In the genomic region with DNA sequence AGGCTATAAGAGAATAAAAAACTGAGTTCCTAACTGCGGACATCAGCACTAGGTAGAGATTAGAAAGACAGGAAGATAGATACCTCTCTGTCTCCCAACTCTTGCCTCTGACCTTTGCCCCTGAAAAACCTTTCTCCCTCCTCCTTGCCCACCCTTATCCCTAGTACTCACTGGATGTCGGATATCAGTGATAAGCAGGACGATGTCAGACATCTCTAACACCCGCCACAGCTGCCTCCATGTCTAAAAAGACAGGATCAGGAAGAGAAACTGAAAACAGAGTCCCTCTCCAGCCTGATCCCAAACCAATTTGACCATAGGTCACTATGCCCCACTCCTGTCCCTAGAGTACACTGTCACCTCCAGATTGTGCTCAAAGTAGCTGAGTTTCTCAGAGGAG, we compare ENCODE assay signal across 13 cellular contexts. TPM values are rescaled to one million over a fixed set of nuclear protein-coding genes. Genes with fewer than 3 reads are reported as not detected.
DNase-seq lines count a peak whose midpoint lies in the region; ATAC-seq and TF ChIP-seq lines count a peak whose summit lies in the region.
"Had no signal": no experiment of that assay in that cellular context is flagged by ENCODE, and none has a peak within 500 bp of the region (broad histone marks: within the 10 kb centered on the region; RNA-seq: fewer than 3 reads in every experiment).

No MANE protein-coding gene starts in this region.

- H3K27me3 Mint-ChIP-seq in activated naive CD8-positive, alpha-beta T cell, result no peaks in the 10 kb centered on the region
- H3K27me3 Mint-ChIP-seq in immature natural killer cell (ENCODE audit: low read depth in 3 of 3), result peaks cover 16 to 26% (median 17%) of the 10 kb centered on the region in 3 donors
- no peaks in the 10 kb centered on the region for H3K27me3 Mint-ChIP-seq in Calu3 (ENCODE audit: unreplicated experiment)

- H3K27me3 ChIP-seq in left ventricle myocardium inferior (ENCODE audit: low read depth) (no peaks in the 10 kb centered on the region), thoracic aorta (replicated peaks; ENCODE audit: insufficient read depth) (no peaks in the 10 kb centered on the region)
- H3K27me3 ChIP-seq: heart left ventricle had no signal

- H3K36me3 ChIP-seq in left ventricle myocardium inferior (peaks cover 49% of the 10 kb centered on the region), thoracic aorta (peaks cover 28% of the 10 kb centered on the region)

- peaks cover 16% of the 10 kb centered on the region for H3K36me3 Mint-ChIP-seq in activated naive CD8-positive, alpha-beta T cell
- peaks cover 16 to 39% (median 29%) of the 10 kb centered on the region in 3 donors for H3K36me3 Mint-ChIP-seq in immature natural killer cell
- H3K36me3 Mint-ChIP-seq in Calu3 (ENCODE audit: insufficient read depth, unreplicated experiment), result peaks cover 62% of the 10 kb centered on the region

- TF ChIP-seq CTCF in left ventricle myocardium inferior (IDR thresholded peaks at IDR 0.05; ENCODE audit: borderline replicate concordance), result no peak
- no peak for TF ChIP-seq CTCF in thoracic aorta (IDR thresholded peaks at IDR 0.05)
- TF ChIP-seq CTCF in Calu3 (IDR thresholded peaks at IDR 0.05; ENCODE audit: unreplicated experiment), result no peak

- peaks cover 33% of the 10 kb centered on the region for H3K4me1 Mint-ChIP-seq in activated naive CD8-positive, alpha-beta T cell (ENCODE audit: low read depth)
- peaks cover 29 to 35% of the 10 kb centered on the region in 2 donors for H3K4me1 Mint-ChIP-seq in immature natural killer cell
- peaks cover 21% of the 10 kb centered on the region for H3K4me1 Mint-ChIP-seq in Calu3 (ENCODE audit: low read depth, unreplicated experiment)

- no TSS peak for BruUV-seq in Calu3 (replicated peaks; lab: Mats Ljungman, UMichigan)

- H3K9me3 Mint-ChIP-seq in activated naive CD8-positive, alpha-beta T cell (ENCODE audit: low read depth), result no peaks in the 10 kb centered on the region
- H3K9me3 Mint-ChIP-seq in immature natural killer cell, result peaks cover 0 to 2% (median 0%) of the 10 kb centered on the region in 6 donors
- H3K9me3 Mint-ChIP-seq in Calu3 (ENCODE audit: low read depth, unreplicated experiment), result no peaks in the 10 kb centered on the region

- H3K9me3 ChIP-seq in left ventricle myocardium inferior (replicated peaks) (no peaks in the 10 kb centered on the region), thoracic aorta (no peaks in the 10 kb centered on the region)
- H3K9me3 ChIP-seq: heart left ventricle had no signal

- DNase-seq in left ventricle myocardium inferior (no peak), cardiac septum (ENCODE audit: low spot score) (no peak), immature natural killer cell (no peak), thoracic aorta (ENCODE audit: low spot score) (no peak), LoVo (ENCODE audit: low spot score) (no peak), Calu3 (no peak), Right ventricle myocardium inferior (ENCODE audit: missing footprints) (no peak)
- DNase-seq: heart left ventricle; NCI-H446; stimulated activated CD4-positive, alpha-beta T cell treated with anti-CD3 and anti-CD28 coated beads, Interleukin-15, amount 100 ng/mL, for 24 hours; stimulated activated naive CD4-positive, alpha-beta T cell treated with Interleukin-2 at 50 U/mL for 16 hours had no signal

- H3K4me3 Mint-ChIP-seq in activated naive CD8-positive, alpha-beta T cell, result peak overlapping the region; percentile 98
- H3K4me3 Mint-ChIP-seq in immature natural killer cell (peak overlapping the region; percentile 34 to 100 (median 98)), Calu3 (ENCODE audit: low read depth, unreplicated experiment) (no peak overlapping the region)

- peak overlapping the region; percentile 17 for H3K27ac Mint-ChIP-seq in activated naive CD8-positive, alpha-beta T cell
- H3K27ac Mint-ChIP-seq in immature natural killer cell (peak overlapping the region; percentile 98 to 100 (median 99)), Calu3 (ENCODE audit: unreplicated experiment) (no peak overlapping the region)

- intact Hi-C loops in left ventricle myocardium inferior (cut with micrococcal nuclease) (no loop called here), cardiac septum (cut with DNase I) (no loop called here), Calu3 (cut with micrococcal nuclease; ENCODE audit: unreplicated experiment) (no loop called here), Right ventricle myocardium inferior (cut with DNase I) (no loop called here)

- CTCF ChIA-PET in Calu3 (lab: Charles Lee), result no interaction called here

- H3K27ac ChIP-seq in left ventricle myocardium inferior (replicated peaks), result peak overlapping the region; percentile 98
- peak overlapping the region in 1 of 2 donors; percentile 98 for H3K27ac ChIP-seq in thoracic aorta
- H3K27ac ChIP-seq: C4-2B had no signal

- H3K4me3 ChIP-seq in left ventricle myocardium inferior, result peak overlapping the region; percentile 90
- peak overlapping the region; percentile 98 for H3K4me3 ChIP-seq in thoracic aorta

- ATAC-seq in thoracic aorta (ENCODE audit: insufficient number of reproducible peaks, low FRiP score, low read depth), result no peak
- ATAC-seq in Right ventricle myocardium inferior, result no peak
- ATAC-seq: heart left ventricle had no signal

- H3K4me1 ChIP-seq in left ventricle myocardium inferior, result peaks cover 50% of the 10 kb centered on the region
- peaks cover 13 to 22% of the 10 kb centered on the region in 2 donors for H3K4me1 ChIP-seq in thoracic aorta (ENCODE audit: control insufficient read depth in 1 of 2, low read depth in 2 of 2)

RNA-seq across cellular contexts. Expression of a gene that starts 1.9 kb away (rescaled TPM):
- total RNA-seq in left ventricle myocardium inferior, result 18.3 TPM
- total RNA-seq in cardiac septum, result 19.6 TPM
- 10 to 100 TPM; 32.6 to 38.6 (median 35.0) TPM for polyA plus RNA-seq in immature natural killer cell
- 10 to 100 TPM; 32.9 to 39.0 TPM for total RNA-seq in thoracic aorta
- 68.4 and 81.3 TPM in 2 replicates for total RNA-seq in Calu3 (2022)
- 18.3 TPM for total RNA-seq in Right ventricle myocardium inferior

RNA-seq across cellular contexts. Expression of a gene that starts 2.7 kb away (rescaled TPM):
- total RNA-seq in left ventricle myocardium inferior, result 2.0 TPM
- 3.2 TPM for total RNA-seq in cardiac septum
- polyA plus RNA-seq in immature natural killer cell, result 1 to 10 TPM; 1.0 to 9.0 (median 3.6) TPM
- 10 to 100 TPM in 1 of 2 donors, 1 to 10 TPM in 1; 4.2 to 10.4 TPM for total RNA-seq in thoracic aorta
- total RNA-seq in Calu3 (2022), result 21.0 and 21.5 TPM in 2 replicates
- 2.8 TPM for total RNA-seq in Right ventricle myocardium inferior

RNA-seq across cellular contexts. Expression of a gene that starts 16.8 kb away (rescaled TPM):
- 38.8 TPM for total RNA-seq in left ventricle myocardium inferior
- 44.2 TPM for total RNA-seq in cardiac septum
- polyA plus RNA-seq in immature natural killer cell, result 10 to 100 TPM in 2 of 3 donors, 1 to 10 TPM in 1; 4.3 to 50.1 (median 15.2) TPM
- 10 to 100 TPM; 24.2 to 52.1 TPM for total RNA-seq in thoracic aorta
- total RNA-seq in Calu3 (2022), result 88.3 and 92.4 TPM in 2 replicates
- total RNA-seq in Right ventricle myocardium inferior, result 39.5 TPM
